8 cellular contexts compared by ENCODE assay signal in genomic region chr7:107660381-107661080, GRCh38. TPM values are rescaled to one million over a fixed set of nuclear protein-coding genes. Genes with fewer than 3 reads are reported as not detected.
DNase-seq lines count a peak whose midpoint lies in the region; ATAC-seq and TF ChIP-seq lines count a peak whose summit lies in the region.

SLC26A4 (plus strand) TSS chr7:107660828; CDS start chr7:107661642, 814 bp downstream.

- H3K4me1 ChIP-seq in Panc1 (ENCODE audit: control insufficient read depth, insufficient read depth, low read length): peaks cover 4% of the 10 kb centered on the region; the same call in 1 of the 2 replicates
- peaks cover 0 to 14% of the 10 kb centered on the region in 2 donors for H3K4me1 ChIP-seq in lung (ENCODE audit: control insufficient read depth in 2 of 2, insufficient read depth in 2 of 2, low read length in 2 of 2)
- H3K4me1 ChIP-seq in suprapubic skin: peaks cover 19% of the 10 kb centered on the region

- ATAC-seq in GM21360 (IDR thresholded peaks at IDR 0.05; ENCODE audit: unreplicated experiment) (peak; percentile 57), Panc1 (no peak; the same call in 1 of the 2 replicates), lung (ENCODE audit: insufficient read depth, low FRiP score) (no peak)

- peaks cover 11% of the 10 kb centered on the region for H3K4me1 Mint-ChIP-seq in chondrocyte (ENCODE audit: low read depth)

- peaks cover 43% of the 10 kb centered on the region for H3K27me3 ChIP-seq in Panc1 (ENCODE audit: control insufficient read depth, insufficient read depth, low read length)
- H3K27me3 ChIP-seq in lung (ENCODE audit: control insufficient read depth, insufficient read depth): no peaks in the 10 kb centered on the region
- H3K27me3 ChIP-seq in suprapubic skin: peaks cover 51% of the 10 kb centered on the region

- peaks cover 2% of the 10 kb centered on the region for H3K36me3 Mint-ChIP-seq in chondrocyte (ENCODE audit: low read depth)

- no peak for TF ChIP-seq EP300 in suprapubic skin (IDR thresholded peaks at IDR 0.05)

- DNase-seq in AG08396 (ENCODE audit: low spot score) (peak; percentile 20), Panc1 (ENCODE audit: low read depth, low spot score) (no peak), chondrocyte (ENCODE audit: low spot score) (no peak), lung (ENCODE audit: low spot score) (no peak), suprapubic skin (ENCODE audit: low spot score in 2 of 2) (no peak), NOMO-1 treated with dmso at 0.1 percent for 144 hours (lab: John Stamatoyannopoulos, UW; ENCODE audit: unreplicated experiment) (no peak), NCI-H2196 treated with DMSO at 0.1 percent for 48 hours (lab: John Stamatoyannopoulos, UW; ENCODE audit: unreplicated experiment) (no peak)

- no peak for TF ChIP-seq POLR2A in suprapubic skin (IDR thresholded peaks at IDR 0.05)

- H3K27ac Mint-ChIP-seq in chondrocyte (ENCODE audit: unreplicated experiment): no peak within 1 kb of the TSS

- no peaks in the 10 kb centered on the region for H3K36me3 ChIP-seq in Panc1 (ENCODE audit: control insufficient read depth, insufficient read depth, low read length)
- no peaks in the 10 kb centered on the region for H3K36me3 ChIP-seq in lung (ENCODE audit: control insufficient read depth in 2 of 2, insufficient read depth in 2 of 2, low read length in 2 of 2)
- H3K36me3 ChIP-seq in suprapubic skin: no peaks in the 10 kb centered on the region

- peak within 1 kb of the TSS; percentile 78 for H3K4me3 Mint-ChIP-seq in chondrocyte (ENCODE audit: unreplicated experiment)

- 6% methylated on average over 37 of the region's 37 CpGs for WGBS in lung, 2 donors
- 7% methylated on average over 30 of the region's 37 CpGs for WGBS in suprapubic skin

- POLR2A ChIA-PET in Panc1 (lab: Charles Lee): no interaction called here

- H3K9me3 ChIP-seq in Panc1 (ENCODE audit: control insufficient read depth, insufficient read depth, low read depth, low read length) (no peaks in the 10 kb centered on the region), lung (ENCODE audit: control insufficient read depth in 2 of 2, insufficient read depth in 1 of 2, low read length in 1 of 2) (no peaks in the 10 kb centered on the region), suprapubic skin (no peaks in the 10 kb centered on the region)

- intact Hi-C loops in Panc1 (cut with micrococcal nuclease; ENCODE audit: unreplicated experiment): no loop called here

- peak within 1 kb of the TSS; percentile 44 to 46 for H3K4me3 ChIP-seq in Panc1 (ENCODE audit: low read depth in 2 of 2, low read length in 2 of 2)
- H3K4me3 ChIP-seq in lung: peak within 1 kb of the TSS; percentile 44
- H3K4me3 ChIP-seq in suprapubic skin: peak within 1 kb of the TSS; percentile 55

- in situ Hi-C loops in Panc1 (cut with HindIII; ENCODE audit: low pct_unique_long_range_greater_than_20kb, low sequenced_read_pairs): no loop called here

- no peaks in the 10 kb centered on the region for H3K9me3 Mint-ChIP-seq in chondrocyte (ENCODE audit: low read depth)

- peaks cover 57% of the 10 kb centered on the region for H3K27me3 Mint-ChIP-seq in chondrocyte (ENCODE audit: low read depth)

- BruUV-seq in Panc1 (replicated peaks; lab: Mats Ljungman, UMichigan): no TSS peak

- TF ChIP-seq CTCF in Panc1 (IDR thresholded peaks at IDR 0.05) (no peak), chondrocyte (IDR thresholded peaks at IDR 0.05) (no peak), lung (IDR thresholded peaks at IDR 0.05; ENCODE audit: control extremely low read depth, extremely low read depth) (no peak), suprapubic skin (IDR thresholded peaks at IDR 0.05) (no peak)

- CTCF ChIA-PET in Panc1 (lab: Charles Lee): no interaction called here

- H3K27ac ChIP-seq in Panc1 (ENCODE audit: low read length) (no peak within 1 kb of the TSS), lung (ENCODE audit: low read depth in 1 of 2, low read length in 1 of 2) (no peak within 1 kb of the TSS), suprapubic skin (no peak within 1 kb of the TSS)

RNA-seq across cellular contexts. Expression of gene SLC26A4, which starts in this region (rescaled TPM):
- total RNA-seq in Panc1 (2021; ENCODE audit: unreplicated experiment) (0.05 TPM), chondrocyte (0.55 to 0.85 TPM (median 0.60 TPM) in 3 replicates), lung (1 to 10 TPM; 2.2 to 5.1 TPM), suprapubic skin (under 1 TPM in 3 of 4 donors, not detected in 1; 0.13 to 0.26 (median 0.24) TPM)
- not detected for polyA plus RNA-seq in Panc1 (2012; ENCODE audit: insufficient read length)
- 1 to 10 TPM in 1 of 2 donors, under 1 TPM in 1; 0.28 to 8.7 TPM for polyA plus RNA-seq in lung
